1 cellular context compared by ENCODE assay signal in genomic region chr21:17526771-17527170, GRCh38.
TF ChIP-seq lines count a peak whose summit lies in the region.

No MANE protein-coding gene starts in this region.

TF ChIP-seq in A549, 52 proteins besides CTCF, POLR2A, EP300 and RAD21 (continued from another document):
- TF ChIP-seq REST (IDR thresholded peaks at IDR 0.05), result no peak
- no peak for TF ChIP-seq JUN (IDR thresholded peaks at IDR 0.05)
- no peak for TF ChIP-seq NPAS2 (CRISPR knock-in tag; IDR thresholded peaks at IDR 0.05; ENCODE audit: borderline replicate concordance)
- no peak for TF ChIP-seq TFCP2L1 (CRISPR knock-in tag; IDR thresholded peaks at IDR 0.05)
- no peak for TF ChIP-seq HMGXB4 (CRISPR knock-in tag; IDR thresholded peaks at IDR 0.05; ENCODE audit: borderline replicate concordance)
- TF ChIP-seq RCOR1 (IDR thresholded peaks at IDR 0.05; ENCODE audit: low read depth, low read length), result no peak
- no peak for TF ChIP-seq CHD4 (IDR thresholded peaks at IDR 0.05; ENCODE audit: borderline replicate concordance)
